Comparison of ENCODE assay signal across 8 cellular contexts in the genomic region with DNA sequence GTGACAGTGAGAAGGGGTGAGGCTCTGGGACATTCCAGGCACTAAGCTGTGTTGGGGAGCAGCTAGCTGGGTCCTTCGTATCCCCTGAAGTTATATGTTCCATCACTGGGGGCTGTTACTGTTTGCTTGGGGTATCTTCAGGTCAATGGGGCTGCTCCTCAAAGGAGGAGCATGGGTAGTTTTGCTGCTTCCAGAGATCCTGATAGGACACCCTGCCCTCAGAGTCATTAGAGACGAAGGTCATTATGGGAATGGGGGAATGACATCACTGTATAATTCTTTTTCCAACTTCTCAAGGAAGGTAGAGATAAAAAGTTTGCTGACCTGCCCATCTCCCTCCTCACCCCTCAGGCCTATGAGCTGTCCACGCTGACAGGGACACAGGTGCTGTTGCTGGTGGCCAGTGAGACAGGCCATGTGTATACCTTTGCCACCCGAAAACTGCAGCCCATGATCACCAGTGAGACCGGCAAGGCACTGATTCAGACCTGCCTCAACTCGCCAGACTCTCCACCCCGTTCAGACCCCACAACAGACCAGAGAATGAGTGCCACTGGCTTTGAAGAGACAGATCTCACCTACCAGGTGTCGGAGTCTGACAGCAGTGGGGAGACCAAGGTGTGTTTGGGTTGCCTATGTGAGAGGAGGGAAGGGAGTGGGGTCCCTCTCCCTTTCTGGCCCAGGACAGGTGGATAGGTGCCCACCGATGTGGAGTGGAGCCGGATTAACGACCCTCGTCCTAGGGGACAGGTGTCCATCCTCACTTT. TPM values are rescaled to one million over a fixed set of nuclear protein-coding genes. Genes with fewer than 3 reads are reported as not detected.
DNase-seq lines count a peak whose midpoint lies in the region; ATAC-seq and TF ChIP-seq lines count a peak whose summit lies in the region.

No MANE protein-coding gene starts in this region.

- H3K9me3 ChIP-seq in Caco-2 (no peaks in the 10 kb centered on the region), OCI-LY3 (ENCODE audit: insufficient read depth, low read length) (no peaks in the 10 kb centered on the region)

- H3K27me3 ChIP-seq in Caco-2 (replicated peaks; ENCODE audit: control insufficient read depth, insufficient read depth, low read length): no peaks in the 10 kb centered on the region
- no peaks in the 10 kb centered on the region for H3K27me3 ChIP-seq in OCI-LY3 (ENCODE audit: low read depth, low read length)

- peaks cover 49% of the 10 kb centered on the region for H3K79me2 ChIP-seq in OCI-LY3 (ENCODE audit: low read length)

- POLR2A ChIA-PET in Caco-2 (lab: Charles Lee): interaction anchor here (0.5 kb wide), 3 partner anchors 9 to 160 kb away, joined by 3 to 5 read pairs (median 3); partner anchors contain the start of genes CUL9, KLHDC3 and MEA1

- intact Hi-C loops in Caco-2 (cut with micrococcal nuclease; ENCODE audit: unreplicated experiment): loop anchor here (5.0 kb wide), 2 partner anchors 54 to 194 kb away; partner anchors contain the start of genes DNPH1 and ZNF318

- H3K4me2 ChIP-seq in OCI-LY3 (ENCODE audit: low read length): peak overlapping the region; percentile 97

- TF ChIP-seq CTCF in Caco-2 (IDR thresholded peaks at IDR 0.05; ENCODE audit: insufficient read depth in 1 of 2, low read depth in 1 of 2, low read length in 1 of 2, severe bottlenecking in 1 of 2, unreplicated experiment in 1 of 2) (no peak), OCI-LY3 (IDR thresholded peaks at IDR 0.05; ENCODE audit: low read depth, low read length) (no peak), osteocyte (IDR thresholded peaks at IDR 0.05) (no peak)

- peaks cover 62% of the 10 kb centered on the region for H3K36me3 Mint-ChIP-seq in Caco-2 (ENCODE audit: insufficient read depth, unreplicated experiment)
- peaks cover 58% of the 10 kb centered on the region for H3K36me3 Mint-ChIP-seq in effector memory CD8-positive, alpha-beta T cell (ENCODE audit: insufficient read depth)
- H3K36me3 Mint-ChIP-seq in osteocyte (ENCODE audit: unreplicated experiment): peaks cover 21% of the 10 kb centered on the region

- H4K20me1 ChIP-seq in OCI-LY3 (ENCODE audit: insufficient read depth, low read length): peaks cover 33% of the 10 kb centered on the region

- H3K27me3 Mint-ChIP-seq in Caco-2 (ENCODE audit: insufficient read depth, unreplicated experiment) (no peaks in the 10 kb centered on the region), osteocyte (ENCODE audit: unreplicated experiment) (no peaks in the 10 kb centered on the region)
- H3K27me3 Mint-ChIP-seq in effector memory CD8-positive, alpha-beta T cell: no peaks in the 10 kb centered on the region

- no peak overlapping the region for H2AFZ ChIP-seq in OCI-LY3 (ENCODE audit: low read depth, low read length)

- H3K4me1 Mint-ChIP-seq in Caco-2 (ENCODE audit: low read depth, unreplicated experiment) (peaks cover 12% of the 10 kb centered on the region), osteocyte (ENCODE audit: unreplicated experiment) (peaks cover 32% of the 10 kb centered on the region)
- peaks cover 27 to 42% of the 10 kb centered on the region in 2 donors for H3K4me1 Mint-ChIP-seq in effector memory CD8-positive, alpha-beta T cell (ENCODE audit: low read depth in 2 of 2)

- no peak overlapping the region for H3K4me3 ChIP-seq in Caco-2 (ENCODE audit: low read depth, low read length)
- H3K4me3 ChIP-seq in OCI-LY3 (ENCODE audit: low read length): peak overlapping the region; percentile 86

- H3K4me3 Mint-ChIP-seq in Caco-2 (ENCODE audit: unreplicated experiment) (peak overlapping the region; percentile 98), osteocyte (ENCODE audit: unreplicated experiment) (peak overlapping the region; percentile 88)
- H3K4me3 Mint-ChIP-seq in effector memory CD8-positive, alpha-beta T cell: peak overlapping the region; percentile 87 to 88

- ATAC-seq in effector memory CD8-positive, alpha-beta T cell (replicated peaks): no peak
- ATAC-seq in GM21723 (IDR thresholded peaks at IDR 0.05; ENCODE audit: unreplicated experiment): no peak

- H3K27ac Mint-ChIP-seq in Caco-2 (ENCODE audit: unreplicated experiment): no peak overlapping the region
- H3K27ac Mint-ChIP-seq in effector memory CD8-positive, alpha-beta T cell: peak overlapping the region; percentile 89 to 96
- peak overlapping the region; percentile 97 for H3K27ac Mint-ChIP-seq in osteocyte (ENCODE audit: unreplicated experiment)

- DNase-seq in Caco-2 (no peak), osteocyte (ENCODE audit: extremely low spot score, unreplicated experiment) (no peak), globus pallidus (ENCODE audit: low spot score) (no peak), NCI-H748 treated with DMSO at 0.1 percent for 48 hours (lab: John Stamatoyannopoulos, UW) (no peak), NCI-H446 treated with DMSO at 0.1 percent for 48 hours (lab: John Stamatoyannopoulos, UW) (no peak)
- peak; percentile 12 to 42 (median 18) for DNase-seq in effector memory CD8-positive, alpha-beta T cell

- peaks cover 3% of the 10 kb centered on the region for H3K36me3 ChIP-seq in Caco-2 (ENCODE audit: control insufficient read depth, insufficient read depth, low read length)
- H3K36me3 ChIP-seq in OCI-LY3 (replicated peaks; ENCODE audit: low read depth, low read length): peaks cover 37% of the 10 kb centered on the region

- CTCF ChIA-PET in Caco-2 (lab: Charles Lee): no interaction called here

- BruUV-seq in Caco-2 (replicated peaks; lab: Mats Ljungman, UMichigan): no TSS peak

- H3K4me1 ChIP-seq in Caco-2: peaks cover 25% of the 10 kb centered on the region; the same call in 1 of the 2 replicates
- H3K4me1 ChIP-seq in OCI-LY3 (ENCODE audit: low read length): peaks cover 33% of the 10 kb centered on the region

- H3K9me3 Mint-ChIP-seq in Caco-2 (ENCODE audit: unreplicated experiment) (no peaks in the 10 kb centered on the region), osteocyte (ENCODE audit: unreplicated experiment) (no peaks in the 10 kb centered on the region)
- no peaks in the 10 kb centered on the region for H3K9me3 Mint-ChIP-seq in effector memory CD8-positive, alpha-beta T cell

- peak overlapping the region; percentile 93; the same call in 1 of the 2 replicates for H3K9ac ChIP-seq in OCI-LY3 (ENCODE audit: low read length)

- H3K27ac ChIP-seq in OCI-LY3 (ENCODE audit: low read length): peak overlapping the region; percentile 73

RNA-seq across cellular contexts. Expression of gene SRF, which starts 2.6 kb away (rescaled TPM):
- total RNA-seq in Caco-2 (2022) (31.3 and 32.1 TPM in 2 replicates), osteocyte (29.8 and 32.5 TPM in 2 replicates)

RNA-seq across cellular contexts. Expression of gene CUL9, which starts 8.3 kb away (rescaled TPM):
- total RNA-seq in Caco-2 (2022): 16.7 and 16.8 TPM in 2 replicates
- total RNA-seq in osteocyte: 39.5 and 41.9 TPM in 2 replicates

RNA-seq across cellular contexts. Expression of gene DNPH1, which starts 55.6 kb away (rescaled TPM):
- 56.1 and 62.6 TPM in 2 replicates for total RNA-seq in Caco-2 (2022)
- total RNA-seq in osteocyte: 27.2 and 35.6 TPM in 2 replicates

Comparison
In these comparisons a context has a peak if more than half of its experiments do, and no peak if none do; other contexts are left out.
1. DNase-seq: peak in effector memory CD8-positive, alpha-beta T cell (3 of 3); none in Caco-2 (0 of 2), osteocyte (single experiment), globus pallidus (single experiment), NCI-H748 treated with DMSO at 0.1 percent for 48 hours (single experiment) and NCI-H446 treated with DMSO at 0.1 percent for 48 hours (single experiment).
2. Peak in every context shown above with its lines, with median percentiles within 50 percentile points of each other: H3K4me3 Mint-ChIP-seq.